In genomic region chr10:95416270-95416669, GRCh38 we compare ENCODE assay signal across 20 cellular contexts.
DNase-seq lines count a peak whose midpoint lies in the region; ATAC-seq and TF ChIP-seq lines count a peak whose summit lies in the region.
"Had no signal": no experiment of that assay in that cellular context is flagged by ENCODE, and none has a peak within 500 bp of the region (broad histone marks: within the 10 kb centered on the region; RNA-seq: fewer than 3 reads in every experiment).

No MANE protein-coding gene starts in this region.

- H3K4me3 Mint-ChIP-seq in MCF 10A (ENCODE audit: unreplicated experiment) (no peak overlapping the region), neural crest cell (peak overlapping the region; percentile 44)
- H3K4me3 Mint-ChIP-seq: activated naive CD4-positive, alpha-beta T cell treated with anti-CD3 and anti-CD28 coated beads, Interleukin-2, amount 10 ng/mL, durations not matched to agents 7 days and 5 days; activated T-cell treated with anti-CD3 and anti-CD28 coated beads, Interleukin-2, amount 50 U/mL, for 4 hours had no signal

- intact Hi-C loops in breast epithelium (cut with DNase I; ENCODE audit: low total_unique reads) (no loop called here), MCF 10A (cut with micrococcal nuclease) (no loop called here), dorsolateral prefrontal cortex (cut with DNase I) (no loop called here)

- ATAC-seq in HG03565 (IDR thresholded peaks at IDR 0.05; ENCODE audit: unreplicated experiment) (no peak), HG03025 (IDR thresholded peaks at IDR 0.05; ENCODE audit: low FRiP score, unreplicated experiment) (no peak)
- ATAC-seq: activated T-cell treated with anti-CD3 and anti-CD28 coated beads, Interleukin-2, amount 50 U/mL, for 4 hours; HCT116; upper lobe of right lung had no signal

- H3K27me3 ChIP-seq in breast epithelium: no peaks in the 10 kb centered on the region
- peaks cover 0 to 12% (median 0%) of the 10 kb centered on the region in 45 donors for H3K27me3 ChIP-seq in dorsolateral prefrontal cortex
- no peaks in the 10 kb centered on the region for H3K27me3 ChIP-seq in tibial nerve
- H3K27me3 ChIP-seq: upper lobe of right lung had no signal

- H3K27ac Mint-ChIP-seq in MCF 10A (ENCODE audit: low read depth, unreplicated experiment): no peak overlapping the region
- H3K27ac Mint-ChIP-seq in neural crest cell (ENCODE audit: unreplicated experiment): no peak overlapping the region
- H3K27ac Mint-ChIP-seq: activated naive CD4-positive, alpha-beta T cell treated with anti-CD3 and anti-CD28 coated beads, Interleukin-2, amount 10 ng/mL, durations not matched to agents 7 days and 5 days had no signal

- DNase-seq in breast epithelium (ENCODE audit: low spot score in 2 of 2) (no peak), MCF 10A (ENCODE audit: unreplicated experiment) (no peak), dorsolateral prefrontal cortex (no peak), neural crest cell (ENCODE audit: low read depth, low spot score) (no peak), tibial nerve (ENCODE audit: low spot score in 2 of 2) (no peak)
- no peak for DNase-seq in stimulated activated CD4-positive, alpha-beta T cell treated with anti-CD3 and anti-CD28 coated beads, Interleukin-2, amount 100 ng/mL, for 48 hours
- DNase-seq: activated CD8-positive, alpha-beta memory T cell treated with anti-CD3 and anti-CD28 coated beads for 24 hours; activated naive CD4-positive, alpha-beta T cell treated with anti-CD3 and anti-CD28 coated beads, Interleukin-2, amount 10 ng/mL, durations not matched to agents 7 days and 5 days; activated T-cell treated with anti-CD3 and anti-CD28 coated beads, Interleukin-2, amount 50 U/mL, for 4 hours; NCI-H1105; NCI-H2081 treated with DMSO at 0.1 percent for 48 hours; NCI-H510A; stimulated activated CD4-positive, alpha-beta T cell treated with anti-CD3 and anti-CD28 coated beads, Interleukin-1b, Interleukin-23, amount 100 ng/mL, for 48 hours; stimulated activated naive CD4-positive, alpha-beta T cell; T1000; upper lobe of right lung had no signal

- H3K36me3 Mint-ChIP-seq in MCF 10A (ENCODE audit: insufficient read depth, unreplicated experiment) (no peaks in the 10 kb centered on the region), neural crest cell (ENCODE audit: low read depth) (no peaks in the 10 kb centered on the region)
- H3K36me3 Mint-ChIP-seq: activated naive CD4-positive, alpha-beta T cell treated with anti-CD3 and anti-CD28 coated beads, Interleukin-2, amount 10 ng/mL, durations not matched to agents 7 days and 5 days had no signal

- H3K36me3 ChIP-seq in breast epithelium (no peaks in the 10 kb centered on the region), tibial nerve (peaks cover 0 to 12% (median 0%) of the 10 kb centered on the region in 3 donors)

- H3K4me3 ChIP-seq in breast epithelium (peak overlapping the region in 2 of 3 donors; percentile 49 to 65), dorsolateral prefrontal cortex (peak overlapping the region in 2 of 59 donors; percentile 43 to 68), tibial nerve (peak overlapping the region in 3 of 4 donors; percentile 26 to 44 (median 30))
- H3K4me3 ChIP-seq: upper lobe of right lung had no signal

- H3K27me3 Mint-ChIP-seq in MCF 10A (ENCODE audit: insufficient read depth, unreplicated experiment) (peaks cover 14% of the 10 kb centered on the region), neural crest cell (ENCODE audit: low read depth) (no peaks in the 10 kb centered on the region)
- H3K27me3 Mint-ChIP-seq: activated naive CD4-positive, alpha-beta T cell treated with anti-CD3 and anti-CD28 coated beads, Interleukin-2, amount 10 ng/mL, durations not matched to agents 7 days and 5 days had no signal

- no TSS peak for BruUV-seq in MCF 10A (replicated peaks; lab: Mats Ljungman, UMichigan)

- H3K27ac ChIP-seq in breast epithelium (peak overlapping the region; percentile 90 to 96), dorsolateral prefrontal cortex (peak overlapping the region in 55 of 59 donors; percentile 8 to 97 (median 79)), tibial nerve (peak overlapping the region; percentile 82 to 92 (median 88))
- H3K27ac ChIP-seq: 22Rv1, upper lobe of right lung had no signal

- H3K4me1 Mint-ChIP-seq in MCF 10A (ENCODE audit: insufficient read depth, unreplicated experiment) (no peaks in the 10 kb centered on the region), neural crest cell (peaks cover 64% of the 10 kb centered on the region)
- H3K4me1 Mint-ChIP-seq: activated naive CD4-positive, alpha-beta T cell treated with anti-CD3 and anti-CD28 coated beads, Interleukin-2, amount 10 ng/mL, durations not matched to agents 7 days and 5 days had no signal

- POLR2A ChIA-PET in MCF 10A (lab: Yijun Ruan, JAX): no interaction called here

- no peaks in the 10 kb centered on the region for H3K9me3 ChIP-seq in breast epithelium
- no peaks in the 10 kb centered on the region for H3K9me3 ChIP-seq in tibial nerve
- H3K9me3 ChIP-seq: upper lobe of right lung had no signal

- WGBS in tibial nerve, 2 donors: 34 to 40% methylated on average over 4 of the region's 4 CpGs

- TF ChIP-seq POLR2A in breast epithelium (IDR thresholded peaks at IDR 0.05) (no peak), tibial nerve (IDR thresholded peaks at IDR 0.05) (no peak)

- CTCF ChIA-PET in MCF 10A (lab: Yijun Ruan, JAX): interaction anchor here (0.6 to 7.0 kb wide), 3 partner anchors 14 to 182 kb away, joined by 3 to 52 read pairs (median 4); no protein-coding TSS in a partner anchor

- H3K4me1 ChIP-seq in breast epithelium (peaks cover 0 to 12% of the 10 kb centered on the region in 2 donors), tibial nerve (peaks cover 0 to 84% (median 24%) of the 10 kb centered on the region in 4 donors)
- H3K4me1 ChIP-seq: upper lobe of right lung had no signal

- TF ChIP-seq EP300 in tibial nerve (IDR thresholded peaks at IDR 0.05): no peak

- H3K9me3 Mint-ChIP-seq in MCF 10A (ENCODE audit: unreplicated experiment): no peaks in the 10 kb centered on the region
- H3K9me3 Mint-ChIP-seq in neural crest cell: no peaks in the 10 kb centered on the region
- H3K9me3 Mint-ChIP-seq: activated naive CD4-positive, alpha-beta T cell treated with anti-CD3 and anti-CD28 coated beads, Interleukin-2, amount 10 ng/mL, durations not matched to agents 7 days and 5 days; activated T-cell treated with anti-CD3 and anti-CD28 coated beads, Interleukin-2, amount 50 U/mL, for 4 hours had no signal

- no peak for TF ChIP-seq CTCF in breast epithelium (IDR thresholded peaks at IDR 0.05)
- TF ChIP-seq CTCF in MCF 10A (IDR thresholded peaks at IDR 0.05; ENCODE audit: unreplicated experiment): no peak
- TF ChIP-seq CTCF in dorsolateral prefrontal cortex (IDR thresholded peaks at IDR 0.05 in 54 of 56, conservative IDR thresholded peaks at IDR 0.05 in 2 of 56; ENCODE audit: low read depth in 1 of 56, partially characterized antibody in 56 of 56): no peak
- no peak for TF ChIP-seq CTCF in neural crest cell (conservative IDR thresholded peaks at IDR 0.05)
- TF ChIP-seq CTCF in tibial nerve (IDR thresholded peaks at IDR 0.05): no peak
